ENCODE assay signal across 1 cellular context in genomic region chr12:2212971-2213869, GRCh38.
TF ChIP-seq lines count a peak whose summit lies in the region.

No MANE protein-coding gene starts in this region.

TF ChIP-seq in GM23338, 12 proteins besides CTCF, POLR2A, EP300 and RAD21 (continued from another document):
- TF ChIP-seq ZNF462 (CRISPR knock-in tag; IDR thresholded peaks at IDR 0.05), result no peak
- no peak for TF ChIP-seq REST (IDR thresholded peaks at IDR 0.05; ENCODE audit: unreplicated experiment)
- TF ChIP-seq EZH2 (IDR thresholded peaks at IDR 0.05; ENCODE audit: low read depth, unreplicated experiment), result no peak
- TF ChIP-seq ZNF331 (CRISPR knock-in tag; IDR thresholded peaks at IDR 0.05; ENCODE audit: low read depth), result no peak
TF ChIP-seq in GM23338: peak in this region for 0.
